Comparison of ENCODE assay signal across 1 cellular context in the genomic region with DNA sequence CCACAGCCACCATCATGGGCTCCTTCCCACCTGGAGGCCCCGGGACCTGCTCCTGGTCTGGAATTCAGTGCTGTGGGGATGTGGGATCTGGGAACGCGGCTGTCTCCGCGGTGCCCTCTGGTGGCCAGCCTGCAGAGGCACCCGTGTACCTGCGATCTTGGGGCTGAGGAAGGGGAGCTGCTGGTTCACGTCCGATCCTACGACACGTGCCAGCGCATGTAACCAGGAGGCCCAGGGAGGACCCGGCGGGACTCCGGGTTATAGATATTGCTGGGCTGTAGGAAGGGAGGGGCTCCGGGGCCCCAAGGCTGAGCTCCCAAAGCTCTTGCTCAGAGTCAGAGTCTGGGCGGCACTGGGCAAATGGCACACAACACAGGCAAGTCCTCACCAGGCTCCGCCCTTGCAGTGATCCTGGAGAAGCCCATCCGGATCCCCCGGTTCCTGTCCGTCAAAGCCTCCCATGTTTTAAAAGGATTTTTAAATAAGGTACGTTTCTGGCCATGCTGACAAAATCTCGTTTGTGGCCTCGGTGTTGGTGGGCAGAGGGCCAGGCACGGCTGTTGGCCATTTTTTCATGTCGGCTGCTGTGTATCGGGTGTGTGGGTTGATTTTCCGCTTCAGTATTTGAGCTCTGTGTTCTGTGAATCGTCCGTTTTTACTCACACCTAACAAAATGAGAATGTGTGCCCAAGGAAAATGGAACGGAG.
TF ChIP-seq lines count a peak whose summit lies in the region.

No MANE protein-coding gene starts in this region.

TF ChIP-seq in H1, 55 proteins besides CTCF, POLR2A, EP300 and RAD21:
- TF ChIP-seq ASH2L (IDR thresholded peaks at IDR 0.05; ENCODE audit: low read length) (no peak), SIRT6 (IDR thresholded peaks at IDR 0.05; ENCODE audit: low read length) (no peak), TCF12 (IDR thresholded peaks at IDR 0.05; ENCODE audit: low read depth, low read length) (no peak), KDM1A (IDR thresholded peaks at IDR 0.05; ENCODE audit: borderline replicate concordance, low read length) (no peak), TBP (IDR thresholded peaks at IDR 0.05; ENCODE audit: low read depth, low read length) (peak; percentile 51; the same call in 1 of the 2 replicates), JUN (IDR thresholded peaks at IDR 0.05; ENCODE audit: low read depth, low read length) (no peak), TAF1 (IDR thresholded peaks at IDR 0.05; ENCODE audit: low read depth, low read length) (no peak), EGR1 (IDR thresholded peaks at IDR 0.05; ENCODE audit: borderline replicate concordance, low read depth, low read length) (no peak), PHF8 (conservative IDR thresholded peaks at IDR 0.05; ENCODE audit: low read depth, low read length) (no peak), POLR2AphosphoS5 (IDR thresholded peaks at IDR 0.05; ENCODE audit: low read depth, low read length) (no peak), RBBP5 (IDR thresholded peaks at IDR 0.05; ENCODE audit: borderline replicate concordance, low read depth, low read length) (no peak), ZNF274 (IDR thresholded peaks at IDR 0.05; ENCODE audit: borderline replicate concordance, extremely low read depth, low read length) (no peak), CBX5 (IDR thresholded peaks at IDR 0.05; ENCODE audit: low read depth, low read length) (no peak), POU5F1 (IDR thresholded peaks at IDR 0.05; ENCODE audit: low read depth, low read length) (no peak), TAF7 (optimal IDR thresholded peaks at IDR 0.05; ENCODE audit: borderline replicate concordance, low read depth, low read length) (no peak), BRCA1 (IDR thresholded peaks at IDR 0.05; ENCODE audit: low read depth, low read length) (no peak), SIX5 (IDR thresholded peaks at IDR 0.05; ENCODE audit: low read depth, low read length) (no peak), NRF1 (IDR thresholded peaks at IDR 0.05; ENCODE audit: low read depth, low read length) (no peak), SIN3A (conservative IDR thresholded peaks at IDR 0.05 in 1 of 2, IDR thresholded peaks at IDR 0.05 in 1 of 2; ENCODE audit: low read depth in 1 of 2, low read length in 2 of 2) (peak in 1 of 2 experiments; percentile 63; a peak in 1 of 4 replicates), JUND (IDR thresholded peaks at IDR 0.05; ENCODE audit: low read length) (no peak), MAFK (IDR thresholded peaks at IDR 0.05; ENCODE audit: low read depth, low read length) (no peak), KDM4A (IDR thresholded peaks at IDR 0.05; ENCODE audit: low read depth, low read length, severe bottlenecking) (no peak), TEAD4 (IDR thresholded peaks at IDR 0.05; ENCODE audit: low read depth, low read length) (peak; percentile 62; the same call in 1 of the 2 replicates), YY1 (IDR thresholded peaks at IDR 0.05; ENCODE audit: low read depth, low read length) (peak; percentile 30; the same call in 1 of the 2 replicates), HDAC2 (IDR thresholded peaks at IDR 0.05; ENCODE audit: borderline replicate concordance in 1 of 2, low read depth in 2 of 2, low read length in 2 of 2) (0 out of 4 replicates have a peak, but pooled peaks of 1 of the 2 experiments have one; percentile 26), SP2 (IDR thresholded peaks at IDR 0.05; ENCODE audit: low read length) (no peak), CEBPB (IDR thresholded peaks at IDR 0.05; ENCODE audit: low read depth, low read length) (no peak), EZH2 (IDR thresholded peaks at IDR 0.05; ENCODE audit: low read depth, low read length, severe bottlenecking) (no peak), NANOG (IDR thresholded peaks at IDR 0.05; ENCODE audit: insufficient read depth, low read depth, low read length, poor library complexity, severe bottlenecking) (no peak), SUZ12 (IDR thresholded peaks at IDR 0.05; ENCODE audit: low read length) (no peak), CHD2 (IDR thresholded peaks at IDR 0.05; ENCODE audit: low read length) (no peak), SP1 (IDR thresholded peaks at IDR 0.05; ENCODE audit: low read depth, low read length) (no peak), SRF (IDR thresholded peaks at IDR 0.05; ENCODE audit: low read depth, low read length) (no peak), KDM5A (IDR thresholded peaks at IDR 0.05; ENCODE audit: low read length) (no peak), SAP30 (IDR thresholded peaks at IDR 0.05; ENCODE audit: insufficient read depth, insufficient replicate concordance, low read length) (no peak), FOSL1 (IDR thresholded peaks at IDR 0.05; ENCODE audit: insufficient read depth, low read depth, low read length) (no peak), RFX5 (IDR thresholded peaks at IDR 0.05; ENCODE audit: borderline replicate concordance, low read depth, low read length) (no peak), CTBP2 (IDR thresholded peaks at IDR 0.05; ENCODE audit: borderline replicate concordance, insufficient read depth, insufficient read length, low read length) (no peak), CBX8 (IDR thresholded peaks at IDR 0.05; ENCODE audit: borderline replicate concordance, low read depth, low read length) (no peak), BACH1 (IDR thresholded peaks at IDR 0.05; ENCODE audit: low read length) (peak; percentile 36; the same call in 1 of the 2 replicates), RNF2 (IDR thresholded peaks at IDR 0.05; ENCODE audit: borderline replicate concordance, low read depth, low read length, missing control alignments, poor library complexity, severe bottlenecking) (no peak), SP4 (IDR thresholded peaks at IDR 0.05; ENCODE audit: low read length) (no peak), BCL11A (IDR thresholded peaks at IDR 0.05; ENCODE audit: low read depth in 2 of 2, low read length in 2 of 2) (no peak), GABPA (IDR thresholded peaks at IDR 0.05; ENCODE audit: borderline replicate concordance, insufficient read depth, low read length) (peak; percentile 85; the same call in 1 of the 2 replicates), GTF2F1 (IDR thresholded peaks at IDR 0.05; ENCODE audit: borderline replicate concordance, low read depth, low read length) (peak; percentile 51; the same call in 1 of the 2 replicates), RXRA (IDR thresholded peaks at IDR 0.05; ENCODE audit: insufficient read depth, low read depth, low read length) (no peak), HDAC6 (IDR thresholded peaks at IDR 0.05; ENCODE audit: low read depth, low read length) (no peak), CHD1 (IDR thresholded peaks at IDR 0.05; ENCODE audit: low read depth, low read length) (no peak), CREB1 (IDR thresholded peaks at IDR 0.05) (peak; percentile 66)
- TF ChIP-seq, protein P1, sequence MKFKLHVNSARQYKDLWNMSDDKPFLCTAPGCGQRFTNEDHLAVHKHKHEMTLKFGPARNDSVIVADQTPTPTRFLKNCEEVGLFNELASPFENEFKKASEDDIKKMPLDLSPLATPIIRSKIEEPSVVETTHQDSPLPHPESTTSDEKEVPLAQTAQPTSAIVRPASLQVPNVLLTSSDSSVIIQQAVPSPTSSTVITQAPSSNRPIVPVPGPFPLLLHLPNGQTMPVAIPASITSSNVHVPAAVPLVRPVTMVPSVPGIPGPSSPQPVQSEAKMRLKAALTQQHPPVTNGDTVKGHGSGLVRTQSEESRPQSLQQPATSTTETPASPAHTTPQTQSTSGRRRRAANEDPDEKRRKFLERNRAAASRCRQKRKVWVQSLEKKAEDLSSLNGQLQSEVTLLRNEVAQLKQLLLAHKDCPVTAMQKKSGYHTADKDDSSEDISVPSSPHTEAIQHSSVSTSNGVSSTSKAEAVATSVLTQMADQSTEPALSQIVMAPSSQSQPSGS (IDR thresholded peaks at IDR 0.05; ENCODE audit: low read length) = no peak
- TF ChIP-seq, protein P2, sequence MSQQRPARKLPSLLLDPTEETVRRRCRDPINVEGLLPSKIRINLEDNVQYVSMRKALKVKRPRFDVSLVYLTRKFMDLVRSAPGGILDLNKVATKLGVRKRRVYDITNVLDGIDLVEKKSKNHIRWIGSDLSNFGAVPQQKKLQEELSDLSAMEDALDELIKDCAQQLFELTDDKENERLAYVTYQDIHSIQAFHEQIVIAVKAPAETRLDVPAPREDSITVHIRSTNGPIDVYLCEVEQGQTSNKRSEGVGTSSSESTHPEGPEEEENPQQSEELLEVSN (IDR thresholded peaks at IDR 0.05) = peak; percentile 36; the same call in 1 of the 2 replicates
- TF ChIP-seq, protein P3, sequence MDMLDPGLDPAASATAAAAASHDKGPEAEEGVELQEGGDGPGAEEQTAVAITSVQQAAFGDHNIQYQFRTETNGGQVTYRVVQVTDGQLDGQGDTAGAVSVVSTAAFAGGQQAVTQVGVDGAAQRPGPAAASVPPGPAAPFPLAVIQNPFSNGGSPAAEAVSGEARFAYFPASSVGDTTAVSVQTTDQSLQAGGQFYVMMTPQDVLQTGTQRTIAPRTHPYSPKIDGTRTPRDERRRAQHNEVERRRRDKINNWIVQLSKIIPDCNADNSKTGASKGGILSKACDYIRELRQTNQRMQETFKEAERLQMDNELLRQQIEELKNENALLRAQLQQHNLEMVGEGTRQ (IDR thresholded peaks at IDR 0.05; ENCODE audit: low read length) = no peak
- TF ChIP-seq, protein P4, sequence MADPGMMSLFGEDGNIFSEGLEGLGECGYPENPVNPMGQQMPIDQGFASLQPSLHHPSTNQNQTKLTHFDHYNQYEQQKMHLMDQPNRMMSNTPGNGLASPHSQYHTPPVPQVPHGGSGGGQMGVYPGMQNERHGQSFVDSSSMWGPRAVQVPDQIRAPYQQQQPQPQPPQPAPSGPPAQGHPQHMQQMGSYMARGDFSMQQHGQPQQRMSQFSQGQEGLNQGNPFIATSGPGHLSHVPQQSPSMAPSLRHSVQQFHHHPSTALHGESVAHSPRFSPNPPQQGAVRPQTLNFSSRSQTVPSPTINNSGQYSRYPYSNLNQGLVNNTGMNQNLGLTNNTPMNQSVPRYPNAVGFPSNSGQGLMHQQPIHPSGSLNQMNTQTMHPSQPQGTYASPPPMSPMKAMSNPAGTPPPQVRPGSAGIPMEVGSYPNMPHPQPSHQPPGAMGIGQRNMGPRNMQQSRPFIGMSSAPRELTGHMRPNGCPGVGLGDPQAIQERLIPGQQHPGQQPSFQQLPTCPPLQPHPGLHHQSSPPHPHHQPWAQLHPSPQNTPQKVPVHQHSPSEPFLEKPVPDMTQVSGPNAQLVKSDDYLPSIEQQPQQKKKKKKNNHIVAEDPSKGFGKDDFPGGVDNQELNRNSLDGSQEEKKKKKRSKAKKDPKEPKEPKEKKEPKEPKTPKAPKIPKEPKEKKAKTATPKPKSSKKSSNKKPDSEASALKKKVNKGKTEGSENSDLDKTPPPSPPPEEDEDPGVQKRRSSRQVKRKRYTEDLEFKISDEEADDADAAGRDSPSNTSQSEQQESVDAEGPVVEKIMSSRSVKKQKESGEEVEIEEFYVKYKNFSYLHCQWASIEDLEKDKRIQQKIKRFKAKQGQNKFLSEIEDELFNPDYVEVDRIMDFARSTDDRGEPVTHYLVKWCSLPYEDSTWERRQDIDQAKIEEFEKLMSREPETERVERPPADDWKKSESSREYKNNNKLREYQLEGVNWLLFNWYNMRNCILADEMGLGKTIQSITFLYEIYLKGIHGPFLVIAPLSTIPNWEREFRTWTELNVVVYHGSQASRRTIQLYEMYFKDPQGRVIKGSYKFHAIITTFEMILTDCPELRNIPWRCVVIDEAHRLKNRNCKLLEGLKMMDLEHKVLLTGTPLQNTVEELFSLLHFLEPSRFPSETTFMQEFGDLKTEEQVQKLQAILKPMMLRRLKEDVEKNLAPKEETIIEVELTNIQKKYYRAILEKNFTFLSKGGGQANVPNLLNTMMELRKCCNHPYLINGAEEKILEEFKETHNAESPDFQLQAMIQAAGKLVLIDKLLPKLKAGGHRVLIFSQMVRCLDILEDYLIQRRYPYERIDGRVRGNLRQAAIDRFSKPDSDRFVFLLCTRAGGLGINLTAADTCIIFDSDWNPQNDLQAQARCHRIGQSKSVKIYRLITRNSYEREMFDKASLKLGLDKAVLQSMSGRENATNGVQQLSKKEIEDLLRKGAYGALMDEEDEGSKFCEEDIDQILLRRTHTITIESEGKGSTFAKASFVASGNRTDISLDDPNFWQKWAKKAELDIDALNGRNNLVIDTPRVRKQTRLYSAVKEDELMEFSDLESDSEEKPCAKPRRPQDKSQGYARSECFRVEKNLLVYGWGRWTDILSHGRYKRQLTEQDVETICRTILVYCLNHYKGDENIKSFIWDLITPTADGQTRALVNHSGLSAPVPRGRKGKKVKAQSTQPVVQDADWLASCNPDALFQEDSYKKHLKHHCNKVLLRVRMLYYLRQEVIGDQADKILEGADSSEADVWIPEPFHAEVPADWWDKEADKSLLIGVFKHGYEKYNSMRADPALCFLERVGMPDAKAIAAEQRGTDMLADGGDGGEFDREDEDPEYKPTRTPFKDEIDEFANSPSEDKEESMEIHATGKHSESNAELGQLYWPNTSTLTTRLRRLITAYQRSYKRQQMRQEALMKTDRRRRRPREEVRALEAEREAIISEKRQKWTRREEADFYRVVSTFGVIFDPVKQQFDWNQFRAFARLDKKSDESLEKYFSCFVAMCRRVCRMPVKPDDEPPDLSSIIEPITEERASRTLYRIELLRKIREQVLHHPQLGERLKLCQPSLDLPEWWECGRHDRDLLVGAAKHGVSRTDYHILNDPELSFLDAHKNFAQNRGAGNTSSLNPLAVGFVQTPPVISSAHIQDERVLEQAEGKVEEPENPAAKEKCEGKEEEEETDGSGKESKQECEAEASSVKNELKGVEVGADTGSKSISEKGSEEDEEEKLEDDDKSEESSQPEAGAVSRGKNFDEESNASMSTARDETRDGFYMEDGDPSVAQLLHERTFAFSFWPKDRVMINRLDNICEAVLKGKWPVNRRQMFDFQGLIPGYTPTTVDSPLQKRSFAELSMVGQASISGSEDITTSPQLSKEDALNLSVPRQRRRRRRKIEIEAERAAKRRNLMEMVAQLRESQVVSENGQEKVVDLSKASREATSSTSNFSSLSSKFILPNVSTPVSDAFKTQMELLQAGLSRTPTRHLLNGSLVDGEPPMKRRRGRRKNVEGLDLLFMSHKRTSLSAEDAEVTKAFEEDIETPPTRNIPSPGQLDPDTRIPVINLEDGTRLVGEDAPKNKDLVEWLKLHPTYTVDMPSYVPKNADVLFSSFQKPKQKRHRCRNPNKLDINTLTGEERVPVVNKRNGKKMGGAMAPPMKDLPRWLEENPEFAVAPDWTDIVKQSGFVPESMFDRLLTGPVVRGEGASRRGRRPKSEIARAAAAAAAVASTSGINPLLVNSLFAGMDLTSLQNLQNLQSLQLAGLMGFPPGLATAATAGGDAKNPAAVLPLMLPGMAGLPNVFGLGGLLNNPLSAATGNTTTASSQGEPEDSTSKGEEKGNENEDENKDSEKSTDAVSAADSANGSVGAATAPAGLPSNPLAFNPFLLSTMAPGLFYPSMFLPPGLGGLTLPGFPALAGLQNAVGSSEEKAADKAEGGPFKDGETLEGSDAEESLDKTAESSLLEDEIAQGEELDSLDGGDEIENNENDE (IDR thresholded peaks at IDR 0.05; ENCODE audit: insufficient replicate concordance, low read length) = no peak
- TF ChIP-seq, protein P5, sequence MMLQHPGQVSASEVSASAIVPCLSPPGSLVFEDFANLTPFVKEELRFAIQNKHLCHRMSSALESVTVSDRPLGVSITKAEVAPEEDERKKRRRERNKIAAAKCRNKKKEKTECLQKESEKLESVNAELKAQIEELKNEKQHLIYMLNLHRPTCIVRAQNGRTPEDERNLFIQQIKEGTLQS (IDR thresholded peaks at IDR 0.05; ENCODE audit: insufficient read depth, low read depth, low read length) = no peak
- TF ChIP-seq, protein P6, sequence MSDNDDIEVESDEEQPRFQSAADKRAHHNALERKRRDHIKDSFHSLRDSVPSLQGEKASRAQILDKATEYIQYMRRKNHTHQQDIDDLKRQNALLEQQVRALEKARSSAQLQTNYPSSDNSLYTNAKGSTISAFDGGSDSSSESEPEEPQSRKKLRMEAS (IDR thresholded peaks at IDR 0.05) = peak; percentile 81
